In genomic region chr16:83403751-83404150, GRCh38 we compare ENCODE assay signal across 1 cellular context.
A peak's percentile ranks its signal among the peaks of the same experiment; 100 is the strongest.
TF ChIP-seq lines count a peak whose summit lies in the region.

No MANE protein-coding gene starts in this region.

TF ChIP-seq in SK-N-SH, 30 proteins besides CTCF, POLR2A, EP300 and RAD21 (continued from another document):
- TF ChIP-seq, protein P1, sequence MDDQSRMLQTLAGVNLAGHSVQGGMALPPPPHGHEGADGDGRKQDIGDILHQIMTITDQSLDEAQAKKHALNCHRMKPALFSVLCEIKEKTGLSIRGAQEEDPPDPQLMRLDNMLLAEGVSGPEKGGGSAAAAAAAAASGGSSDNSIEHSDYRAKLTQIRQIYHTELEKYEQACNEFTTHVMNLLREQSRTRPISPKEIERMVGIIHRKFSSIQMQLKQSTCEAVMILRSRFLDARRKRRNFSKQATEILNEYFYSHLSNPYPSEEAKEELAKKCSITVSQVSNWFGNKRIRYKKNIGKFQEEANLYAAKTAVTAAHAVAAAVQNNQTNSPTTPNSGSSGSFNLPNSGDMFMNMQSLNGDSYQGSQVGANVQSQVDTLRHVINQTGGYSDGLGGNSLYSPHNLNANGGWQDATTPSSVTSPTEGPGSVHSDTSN (IDR thresholded peaks at IDR 0.05) = peak; percentile 87
- TF ChIP-seq SMC3 (IDR thresholded peaks at IDR 0.05; ENCODE audit: low read depth, low read length) = no peak
- TF ChIP-seq ELF1 (IDR thresholded peaks at IDR 0.05) = no peak
- peak; percentile 89 for TF ChIP-seq JUND (IDR thresholded peaks at IDR 0.05)
- peak; percentile 70 for TF ChIP-seq TEAD4 (IDR thresholded peaks at IDR 0.05; ENCODE audit: borderline replicate concordance, insufficient read depth)
- TF ChIP-seq ZBTB33 (IDR thresholded peaks at IDR 0.05; ENCODE audit: borderline replicate concordance, low read depth) = 0 out of 2 replicates have a peak, but pooled peaks have one; percentile 29
- peak; percentile 58; the same call in 1 of the 2 replicates for TF ChIP-seq NFIC (IDR thresholded peaks at IDR 0.05; ENCODE audit: borderline replicate concordance)
- TF ChIP-seq POLR2AphosphoS5 (IDR thresholded peaks at IDR 0.05; ENCODE audit: low read depth, low read length) = peak; percentile 29; the same call in 1 of the 2 replicates
- no peak for TF ChIP-seq USF2 (IDR thresholded peaks at IDR 0.05; ENCODE audit: borderline replicate concordance, low read depth, low read length)
- TF ChIP-seq TAF1 (IDR thresholded peaks at IDR 0.05; ENCODE audit: borderline replicate concordance, low read depth, low read length) = no peak
- TF ChIP-seq USF1 (IDR thresholded peaks at IDR 0.05; ENCODE audit: borderline replicate concordance, low read depth) = no peak
- TF ChIP-seq RXRA (IDR thresholded peaks at IDR 0.05; ENCODE audit: borderline replicate concordance, low read depth) = 0 out of 2 replicates have a peak, but pooled peaks have one; percentile 44
